11 cellular contexts compared by ENCODE assay signal in the genomic region with DNA sequence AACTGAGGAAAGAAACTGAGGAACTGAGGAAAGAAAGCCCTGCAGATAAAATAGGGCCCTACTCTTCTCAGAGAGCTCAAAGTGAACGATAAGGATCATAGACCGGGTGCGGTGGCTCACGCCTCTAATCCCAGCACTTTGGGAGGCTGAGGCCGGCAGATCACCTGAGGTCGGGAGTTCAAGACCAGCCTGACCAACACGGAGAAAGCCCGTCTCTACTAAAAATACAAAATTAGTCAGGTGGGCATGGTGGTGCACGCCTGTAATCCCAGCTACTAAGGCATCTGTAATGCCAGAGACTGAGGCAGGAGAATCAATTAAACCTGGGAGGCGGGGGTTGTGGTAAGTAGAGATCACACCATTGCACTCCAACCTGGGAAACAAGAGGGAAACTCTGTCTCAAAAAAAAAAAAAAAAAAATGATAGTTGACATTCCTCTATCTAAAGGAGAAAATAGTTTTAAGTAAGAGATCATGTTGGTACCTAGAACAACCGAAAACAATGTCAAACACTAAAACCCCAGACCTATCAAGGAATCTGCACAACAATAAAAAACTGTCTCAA. TPM values are rescaled to one million over a fixed set of nuclear protein-coding genes. Genes with fewer than 3 reads are reported as not detected.
DNase-seq lines count a peak whose midpoint lies in the region; ATAC-seq and TF ChIP-seq lines count a peak whose summit lies in the region.
"Had no signal": no experiment of that assay in that cellular context is flagged by ENCODE, and none has a peak within 500 bp of the region (broad histone marks: within the 10 kb centered on the region; RNA-seq: fewer than 3 reads in every experiment).

No MANE protein-coding gene starts in this region.

- H3K4me1 ChIP-seq in BLaER1 = peaks cover 22% of the 10 kb centered on the region
- no peaks in the 10 kb centered on the region; the same call in 1 of the 2 replicates for H3K4me1 ChIP-seq in H9 (ENCODE audit: insufficient read depth, low read length)

- no peaks in the 10 kb centered on the region for H3K27me3 Mint-ChIP-seq in H9 (ENCODE audit: low read depth)
- no peaks in the 10 kb centered on the region for H3K27me3 Mint-ChIP-seq in activated naive CD8-positive, alpha-beta T cell treated with anti-CD3 and anti-CD28 coated beads for 36 hours
- H3K27me3 Mint-ChIP-seq in memory B cell = no peaks in the 10 kb centered on the region

- no peak overlapping the region for H3K4ac ChIP-seq in H9 (ENCODE audit: low read depth, low read length)

- H3K4me2 ChIP-seq in BLaER1 (peak overlapping the region; percentile 90), H9 (ENCODE audit: insufficient read depth, insufficient read length, low read length) (no peak overlapping the region)

- no peak overlapping the region for H2BK20ac ChIP-seq in H9 (ENCODE audit: low read depth, low read length, poor library complexity, severe bottlenecking)

- no peak overlapping the region for H2BK120ac ChIP-seq in H9 (ENCODE audit: low read depth, low read length, poor library complexity, severe bottlenecking)

- H3K27ac Mint-ChIP-seq in H9 (peak overlapping the region; percentile 8 to 79 (median 62); a peak in 5 of 7 replicates), memory B cell (peak overlapping the region; percentile 95)
- peak overlapping the region; percentile 65 for H3K27ac Mint-ChIP-seq in activated naive CD8-positive, alpha-beta T cell treated with anti-CD3 and anti-CD28 coated beads for 36 hours

- no peaks in the 10 kb centered on the region for H3K23me2 ChIP-seq in H9 (ENCODE audit: insufficient read length, low read depth, low read length, poor library complexity, severe bottlenecking)

- no peak overlapping the region for H3K14ac ChIP-seq in H9 (ENCODE audit: insufficient read depth, low read length)

- H2BK12ac ChIP-seq in H9 (ENCODE audit: insufficient read length, low read depth, low read length) = no peak overlapping the region

- H3K4me1 Mint-ChIP-seq in H9 (peaks cover 25 to 37% of the 10 kb centered on the region in 2 experiments), memory B cell (peaks cover 16% of the 10 kb centered on the region)
- peaks cover 37% of the 10 kb centered on the region for H3K4me1 Mint-ChIP-seq in activated naive CD8-positive, alpha-beta T cell treated with anti-CD3 and anti-CD28 coated beads for 36 hours

- no peak overlapping the region for H3K18ac ChIP-seq in H9 (ENCODE audit: insufficient read length, low read depth, low read length)

- H3K56ac ChIP-seq in H9 (ENCODE audit: insufficient read length, low read depth, low read length) = no peak overlapping the region

- ATAC-seq in memory B cell (ENCODE audit: low read depth) = no peak

- H3K27ac ChIP-seq in BLaER1 (no peak overlapping the region), H9 (ENCODE audit: insufficient read length, low read depth, low read length) (no peak overlapping the region), brain microvascular endothelial cell (no peak overlapping the region)
- H3K27ac ChIP-seq: SJCRH30 had no signal

- H3T11ph ChIP-seq in H9 (ENCODE audit: low read length) = no peak overlapping the region

- no peak overlapping the region for H3K23ac ChIP-seq in H9 (ENCODE audit: insufficient read length, low read depth, low read length)

- H3K4me3 ChIP-seq in BLaER1 = peak overlapping the region; percentile 88; the same call in 1 of the 2 replicates
- no peak overlapping the region for H3K4me3 ChIP-seq in brain microvascular endothelial cell (ENCODE audit: low read depth, low read length)
- H3K4me3 ChIP-seq: SJCRH30 had no signal

- no peak overlapping the region for H4K5ac ChIP-seq in H9 (ENCODE audit: insufficient read length, low read depth, low read length)

- H3K9ac ChIP-seq in BLaER1 (peak overlapping the region; percentile 87), H9 (ENCODE audit: extremely low read depth, insufficient read length, low read length) (no peak overlapping the region)

- DNase-seq in H9 (no peak), memory B cell (ENCODE audit: low spot score in 2 of 2) (no peak), HuH-7.5 (ENCODE audit: low spot score) (no peak), T1000 (lab: John Stamatoyannopoulos, UW) (no peak), SKM-1 (lab: John Stamatoyannopoulos, UW; ENCODE audit: unreplicated experiment) (no peak), brain microvascular endothelial cell (no peak)
- no peak for DNase-seq in activated naive CD8-positive, alpha-beta T cell treated with anti-CD3 and anti-CD28 coated beads for 36 hours
- DNase-seq: HCEC 1CT, SJCRH30 had no signal

- H2AK5ac ChIP-seq in H9 (ENCODE audit: insufficient read length, low read length) = no peak overlapping the region

- WGBS in H9 (ENCODE audit: extremely low coverage, insufficient read length, low lambda C conversion rate) = no CpG with 5 or more reads among the region's 11 CpGs

- peaks cover 42% of the 10 kb centered on the region for H3K79me2 ChIP-seq in H9 (ENCODE audit: insufficient read depth, low read length)

- H4K20me1 ChIP-seq in BLaER1 (peaks cover 70% of the 10 kb centered on the region), H9 (ENCODE audit: control insufficient read depth, insufficient read depth, insufficient read length) (no peaks in the 10 kb centered on the region)

- H3K9me3 ChIP-seq in BLaER1 (no peaks in the 10 kb centered on the region), H9 (ENCODE audit: control insufficient read depth, low read depth, low read length) (no peaks in the 10 kb centered on the region)
- H3K9me3 ChIP-seq: SJCRH30, upper lobe of left lung had no signal

- H2BK5ac ChIP-seq in H9 (ENCODE audit: insufficient read length, low read length) = no peak overlapping the region

- H2BK15ac ChIP-seq in H9 (ENCODE audit: low read depth, low read length) = no peak overlapping the region

- no peak for TF ChIP-seq CTCF in H9 (conservative IDR thresholded peaks at IDR 0.05)
- TF ChIP-seq CTCF in brain microvascular endothelial cell (IDR thresholded peaks at IDR 0.05; ENCODE audit: low read depth, low read length, missing control alignments) = no peak

- H3K4me3 Mint-ChIP-seq in H9 (peak overlapping the region; percentile 84 to 90), memory B cell (peak overlapping the region; percentile 100)
- peak overlapping the region; percentile 94 for H3K4me3 Mint-ChIP-seq in activated naive CD8-positive, alpha-beta T cell treated with anti-CD3 and anti-CD28 coated beads for 36 hours

- H2AFZ ChIP-seq in H9 (ENCODE audit: low read length) = no peak overlapping the region

- H4K8ac ChIP-seq in H9 (replicated peaks; ENCODE audit: insufficient read length, low read depth, low read length) = no peak overlapping the region

- H3K36me3 Mint-ChIP-seq in H9 (ENCODE audit: insufficient read depth in 1 of 3, low read depth in 3 of 3) (peaks cover 1 to 6% (median 1%) of the 10 kb centered on the region in 3 experiments; a peak in 6 of 7 replicates), memory B cell (peaks cover 4% of the 10 kb centered on the region)
- peaks cover 2% of the 10 kb centered on the region for H3K36me3 Mint-ChIP-seq in activated naive CD8-positive, alpha-beta T cell treated with anti-CD3 and anti-CD28 coated beads for 36 hours

- in situ Hi-C loops in brain microvascular endothelial cell (cut with HindIII; ENCODE audit: low pct_ligation_motif_present, low sequenced_read_pairs) = no loop called here

- H3K36me3 ChIP-seq in BLaER1 = peaks cover 11% of the 10 kb centered on the region
- no peaks in the 10 kb centered on the region for H3K36me3 ChIP-seq in brain microvascular endothelial cell (replicated peaks)
- H3K36me3 ChIP-seq: SJCRH30, upper lobe of left lung had no signal

- H3K79me1 ChIP-seq in H9 (ENCODE audit: insufficient read depth, low read depth, low read length, poor library complexity, severe bottlenecking) = no peaks in the 10 kb centered on the region

- H4K91ac ChIP-seq in H9 (ENCODE audit: insufficient read length, low read depth, low read length) = no peak overlapping the region

- no peaks in the 10 kb centered on the region for H3K27me3 ChIP-seq in BLaER1
- no peaks in the 10 kb centered on the region for H3K27me3 ChIP-seq in H9 (ENCODE audit: insufficient read depth, low read length)
- H3K27me3 ChIP-seq in brain microvascular endothelial cell (replicated peaks) = no peaks in the 10 kb centered on the region
- H3K27me3 ChIP-seq: SJCRH30, upper lobe of left lung had no signal

- H3K9me3 Mint-ChIP-seq in H9 (peaks cover 0 to 3% of the 10 kb centered on the region in 2 experiments; a peak in 1 of 5 replicates), memory B cell (no peaks in the 10 kb centered on the region)
- H3K9me3 Mint-ChIP-seq in activated naive CD8-positive, alpha-beta T cell treated with anti-CD3 and anti-CD28 coated beads for 36 hours = no peaks in the 10 kb centered on the region

RNA-seq across cellular contexts. Expression of gene MKRN1, which starts 2.5 kb away (rescaled TPM):
- 106 and 112 TPM in 2 replicates for total RNA-seq in H9 (2021)
- 10 to 100 TPM; 47.7 to 48.1 TPM for total RNA-seq in activated naive CD8-positive, alpha-beta T cell treated with anti-CD3 and anti-CD28 coated beads for 36 hours
